Comparison of ENCODE assay signal across 19 cellular contexts in the genomic region with DNA sequence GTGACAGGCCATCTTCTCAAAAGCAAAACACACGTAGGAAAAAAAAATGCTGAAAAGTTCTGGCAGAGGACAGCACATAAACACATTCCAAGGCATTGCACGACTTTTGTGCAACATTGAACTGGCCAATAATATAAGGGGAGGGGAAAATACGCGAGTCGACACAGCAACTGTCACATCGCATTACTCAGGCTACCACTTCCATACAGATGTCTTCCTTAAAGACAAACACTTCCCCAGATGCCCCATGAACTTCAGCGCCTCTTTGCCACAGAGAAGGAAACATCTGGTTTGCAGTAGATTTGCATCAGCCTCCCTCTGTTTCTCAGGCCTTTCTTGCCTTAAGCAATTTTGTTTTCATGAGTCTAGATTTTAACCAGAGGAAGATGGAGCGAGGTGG.
DNase-seq lines count a peak whose midpoint lies in the region; ATAC-seq and TF ChIP-seq lines count a peak whose summit lies in the region.
"Had no signal": no experiment of that assay in that cellular context is flagged by ENCODE, and none has a peak within 500 bp of the region (broad histone marks: within the 10 kb centered on the region; RNA-seq: fewer than 3 reads in every experiment).

No MANE protein-coding gene starts in this region.

- H3K27me3 Mint-ChIP-seq in activated T-helper 2 cell treated with anti-CD3 and anti-CD28 coated beads, Interferon-gamma antibody, Interleukin-2, Interleukin-4, amounts not matched to agents 10 μg/mL and 5 μg/mL and 100 μg/mL, durations not matched to agents 14 hours and 24 hours and 36 hours (ENCODE audit: low read depth) = peaks cover 27% of the 10 kb centered on the region

- no peak for TF ChIP-seq CTCF in cardiac fibroblast (IDR thresholded peaks at IDR 0.05; ENCODE audit: low read depth, low read length)
- TF ChIP-seq CTCF in lower lobe of right lung (IDR thresholded peaks at IDR 0.05) = no peak

- no peaks in the 10 kb centered on the region for H3K27me3 ChIP-seq in lower lobe of right lung (ENCODE audit: low read depth)
- H3K27me3 ChIP-seq: body of pancreas, thyroid gland had no signal

- no peak overlapping the region for H3K27ac Mint-ChIP-seq in activated T-helper 2 cell treated with anti-CD3 and anti-CD28 coated beads, Interferon-gamma antibody, Interleukin-2, Interleukin-4, amounts not matched to agents 10 μg/mL and 5 μg/mL and 100 μg/mL, durations not matched to agents 14 hours and 24 hours and 36 hours
- H3K27ac Mint-ChIP-seq: endodermal cell; T-helper 1 cell treated with Interleukin-12 subunit alpha and Interleukin-12 subunit beta and Interleukin-4 antibody, amounts not matched to agents 30 μg/mL and 1 μg/mL, for 36 hours had no signal

- no peaks in the 10 kb centered on the region for H3K4me1 Mint-ChIP-seq in activated T-helper 2 cell treated with anti-CD3 and anti-CD28 coated beads, Interferon-gamma antibody, Interleukin-2, Interleukin-4, amounts not matched to agents 10 μg/mL and 5 μg/mL and 100 μg/mL, durations not matched to agents 14 hours and 24 hours and 36 hours (ENCODE audit: low read depth)

- H3K4me3 ChIP-seq in cardiac fibroblast (replicated peaks in 1 of 2; ENCODE audit: low read depth in 2 of 2, low read length in 2 of 2) = no peak overlapping the region
- no peak overlapping the region for H3K4me3 ChIP-seq in lower lobe of right lung
- H3K4me3 ChIP-seq: A549, body of pancreas, PC-9, thyroid gland had no signal

- H3K36me3 ChIP-seq in lower lobe of right lung = no peaks in the 10 kb centered on the region
- H3K36me3 ChIP-seq: thyroid gland had no signal

- no peaks in the 10 kb centered on the region for H3K36me3 Mint-ChIP-seq in activated T-helper 2 cell treated with anti-CD3 and anti-CD28 coated beads, Interferon-gamma antibody, Interleukin-2, Interleukin-4, amounts not matched to agents 10 μg/mL and 5 μg/mL and 100 μg/mL, durations not matched to agents 14 hours and 24 hours and 36 hours (ENCODE audit: low read depth)

- H3K9me3 Mint-ChIP-seq in activated T-helper 2 cell treated with anti-CD3 and anti-CD28 coated beads, Interferon-gamma antibody, Interleukin-2, Interleukin-4, amounts not matched to agents 10 μg/mL and 5 μg/mL and 100 μg/mL, durations not matched to agents 14 hours and 24 hours and 36 hours = peaks cover 10% of the 10 kb centered on the region

- H3K4me1 ChIP-seq in lower lobe of right lung = peaks cover 11% of the 10 kb centered on the region
- H3K4me1 ChIP-seq: body of pancreas had no signal

- no peak overlapping the region for H3K4me3 Mint-ChIP-seq in activated T-helper 2 cell treated with anti-CD3 and anti-CD28 coated beads, Interferon-gamma antibody, Interleukin-2, Interleukin-4, amounts not matched to agents 10 μg/mL and 5 μg/mL and 100 μg/mL, durations not matched to agents 14 hours and 24 hours and 36 hours (ENCODE audit: low read depth)
- H3K4me3 Mint-ChIP-seq: endodermal cell; T-helper 1 cell treated with Interleukin-12 subunit alpha and Interleukin-12 subunit beta and Interleukin-4 antibody, amounts not matched to agents 30 μg/mL and 1 μg/mL, for 36 hours had no signal

- no peak overlapping the region for H3K27ac ChIP-seq in lower lobe of right lung
- H3K27ac ChIP-seq: A549, body of pancreas, PC-9, thyroid gland had no signal

- DNase-seq in AG08395 (ENCODE audit: low spot score) (peak; percentile 73), HCEC 1CT (peak; percentile 27), cardiac fibroblast (ENCODE audit: low read depth in 2 of 2) (peak; percentile 15 to 40), lower lobe of right lung (no peak), NCI-H226 (no peak)
- no peak for DNase-seq in activated T-helper 2 cell treated with anti-CD3 and anti-CD28 coated beads, Interferon-gamma antibody, Interleukin-2, Interleukin-4, amounts not matched to agents 10 μg/mL and 5 μg/mL and 100 μg/mL, durations not matched to agents 14 hours and 24 hours and 36 hours (ENCODE audit: low spot score)
- DNase-seq: activated CD4-positive, alpha-beta T cell treated with anti-CD3 and anti-CD28 coated beads for 48 hours; DMS79; endodermal cell; mesendoderm; NCI-H446 treated with DMSO at 0.1 percent for 48 hours; nucleus accumbens; PC-9; thyroid gland had no signal

- intact Hi-C loops in lower lobe of right lung (cut with DNase I) = no loop called here
- intact Hi-C loops in activated T-helper 2 cell treated with anti-CD3 and anti-CD28 coated beads, Interferon-gamma antibody, Interleukin-2, Interleukin-4, amounts not matched to agents 10 μg/mL and 5 μg/mL and 100 μg/mL, durations not matched to agents 14 hours and 24 hours and 36 hours (cut with micrococcal nuclease) = no loop called here

- peaks cover 6% of the 10 kb centered on the region for H3K9me3 ChIP-seq in lower lobe of right lung
- H3K9me3 ChIP-seq: body of pancreas, thyroid gland had no signal

- ATAC-seq in lower lobe of right lung = peak; percentile 40 to 66
- no peak for ATAC-seq in GM19035 (IDR thresholded peaks at IDR 0.05; ENCODE audit: unreplicated experiment)
- ATAC-seq in GM21515 (IDR thresholded peaks at IDR 0.05; ENCODE audit: unreplicated experiment) = no peak
- ATAC-seq: body of pancreas had no signal

Comparison
In these comparisons a context has a peak if more than half of its experiments do, and no peak if none do; other contexts are left out.
1. DNase-seq: peak in AG08395 (single experiment), HCEC 1CT (single experiment) and cardiac fibroblast (2 of 2); none in lower lobe of right lung (single experiment), NCI-H226 (single experiment) and activated T-helper 2 cell treated with anti-CD3 and anti-CD28 coated beads, Interferon-gamma antibody, Interleukin-2, Interleukin-4, amounts not matched to agents 10 μg/mL and 5 μg/mL and 100 μg/mL, durations not matched to agents 14 hours and 24 hours and 36 hours (single experiment).
2. ATAC-seq: peak in lower lobe of right lung (2 of 2); none in GM19035 (single experiment) and GM21515 (single experiment).